9 cellular contexts compared by ENCODE assay signal in genomic region chr2:200373973-200374416, GRCh38.
A peak's percentile ranks its signal among the peaks of the same experiment; 100 is the strongest.
DNase-seq lines count a peak whose midpoint lies in the region; ATAC-seq and TF ChIP-seq lines count a peak whose summit lies in the region.
"Had no signal": no experiment of that assay in that cellular context is flagged by ENCODE, and none has a peak within 500 bp of the region (broad histone marks: within the 10 kb centered on the region; RNA-seq: fewer than 3 reads in every experiment).

No MANE protein-coding gene starts in this region.

- intact Hi-C loops in thyroid gland (cut with DNase I): no loop called here

- peak overlapping the region; percentile 40 for H3K9ac ChIP-seq in Loucy (ENCODE audit: low read depth, low read length, poor library complexity, severe bottlenecking)

- H3K27ac ChIP-seq in epithelial cell of prostate: peak overlapping the region; percentile 16
- peak overlapping the region; percentile 32 for H3K27ac ChIP-seq in thymus (ENCODE audit: low read depth)
- peak overlapping the region in 1 of 3 donors; percentile 8 for H3K27ac ChIP-seq in thyroid gland
- H3K27ac ChIP-seq: SK-N-MC had no signal

- H3K4me2 ChIP-seq in Loucy (ENCODE audit: low read depth, low read length, poor library complexity, severe bottlenecking): peak overlapping the region; percentile 71

- WGBS in thymus: 6% methylated on average over 5 of the region's 5 CpGs
- WGBS in thyroid gland, 2 donors: 71 to 91% methylated on average over 5 of the region's 5 CpGs

- peaks cover 15% of the 10 kb centered on the region for H3K4me1 ChIP-seq in Loucy (ENCODE audit: insufficient read depth, low read length, poor library complexity, severe bottlenecking)
- H3K4me1 ChIP-seq in thymus (ENCODE audit: control insufficient read depth, insufficient read depth, low read length): peaks cover 6% of the 10 kb centered on the region
- peaks cover 16 to 39% of the 10 kb centered on the region in 2 donors for H3K4me1 ChIP-seq in thyroid gland

- TF ChIP-seq CTCF in Loucy (conservative IDR thresholded peaks at IDR 0.05; ENCODE audit: low read length): no peak
- no peak for TF ChIP-seq CTCF in thyroid gland (IDR thresholded peaks at IDR 0.05)

- no peaks in the 10 kb centered on the region for H4K20me1 ChIP-seq in Loucy (ENCODE audit: insufficient read depth, low read length, poor library complexity, severe bottlenecking)

- ATAC-seq in GM18517 (IDR thresholded peaks at IDR 0.05; ENCODE audit: unreplicated experiment) (peak; percentile 97), GM21825 (IDR thresholded peaks at IDR 0.05; ENCODE audit: unreplicated experiment) (peak; percentile 89)

- H3K27me3 ChIP-seq in Loucy (ENCODE audit: insufficient read depth, low read length, poor library complexity, severe bottlenecking): no peaks in the 10 kb centered on the region
- no peaks in the 10 kb centered on the region for H3K27me3 ChIP-seq in thymus (ENCODE audit: control insufficient read depth, insufficient read depth)
- H3K27me3 ChIP-seq in thyroid gland: no peaks in the 10 kb centered on the region

- DNase-seq in epithelial cell of prostate (ENCODE audit: low read depth, low spot score) (no peak), retina (no peak), thyroid gland (no peak), globus pallidus (ENCODE audit: low spot score) (no peak)

- H3F3A ChIP-seq in Loucy (ENCODE audit: low read depth): no peaks in the 10 kb centered on the region

- no peak for TF ChIP-seq POLR2A in thyroid gland (IDR thresholded peaks at IDR 0.05)

- H3K9me2 ChIP-seq in Loucy (replicated peaks; ENCODE audit: low read depth, low read length): no peaks in the 10 kb centered on the region

- no peaks in the 10 kb centered on the region for H3K9me3 ChIP-seq in Loucy (ENCODE audit: insufficient read depth, low read depth, low read length)
- H3K9me3 ChIP-seq in thymus (ENCODE audit: control insufficient read depth): no peaks in the 10 kb centered on the region
- H3K9me3 ChIP-seq in thyroid gland: no peaks in the 10 kb centered on the region

- no peaks in the 10 kb centered on the region for H3K79me2 ChIP-seq in Loucy (ENCODE audit: insufficient read depth, low read length)

- H3K36me3 ChIP-seq in Loucy (ENCODE audit: insufficient read depth, low read length): no peaks in the 10 kb centered on the region
- no peaks in the 10 kb centered on the region for H3K36me3 ChIP-seq in thymus (ENCODE audit: control insufficient read depth, insufficient read depth)
- no peaks in the 10 kb centered on the region for H3K36me3 ChIP-seq in thyroid gland

- H2AFZ ChIP-seq in Loucy (ENCODE audit: low read length): peak overlapping the region; percentile 77

- H3K4me3 ChIP-seq in Loucy (ENCODE audit: low read length, poor library complexity, severe bottlenecking) (peak overlapping the region; percentile 50), thymus (ENCODE audit: low read length) (peak overlapping the region; percentile 43), thyroid gland (replicated peaks in 1 of 3) (no peak overlapping the region)
- H3K4me3 ChIP-seq: SK-N-MC had no signal

Comparison
In these comparisons a context has a peak if more than half of its experiments do, and no peak if none do; other contexts are left out.
1. H3K4me3 ChIP-seq: peak in Loucy (single experiment) and thymus (single experiment); none in thyroid gland (0 of 3).